8 cellular contexts compared by ENCODE assay signal in the genomic region with DNA sequence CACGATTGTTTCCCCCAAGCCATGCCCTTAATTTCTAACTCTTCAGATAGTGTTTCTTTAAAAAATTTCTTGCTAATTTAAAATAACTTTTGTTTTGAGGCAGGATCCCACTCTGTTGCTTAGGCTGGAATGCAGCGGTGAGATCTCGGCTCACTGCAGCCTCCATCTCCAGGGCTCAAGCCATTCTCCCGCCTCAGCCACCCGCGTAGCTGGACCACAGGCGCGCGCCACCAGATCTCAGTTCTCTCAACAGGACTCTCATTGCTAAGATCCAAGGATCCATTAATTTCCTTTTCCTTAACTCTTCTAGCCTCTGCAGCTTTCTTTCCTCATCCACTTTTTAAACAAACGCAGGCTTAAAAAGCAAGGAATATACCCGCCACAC. TPM values are rescaled to one million over a fixed set of nuclear protein-coding genes. Genes with fewer than 3 reads are reported as not detected.
DNase-seq lines count a peak whose midpoint lies in the region; ATAC-seq lines count a peak whose summit lies in the region.

No MANE protein-coding gene starts in this region.

- no peaks in the 10 kb centered on the region for H3K4me1 ChIP-seq in iPS DF 6.9 (ENCODE audit: control insufficient read depth, insufficient read depth, low read length)

- H3K4me3 ChIP-seq in iPS DF 6.9 (ENCODE audit: low read length) = peak overlapping the region; percentile 60; the same call in 1 of the 2 replicates

- no peaks in the 10 kb centered on the region for H3K9me3 Mint-ChIP-seq in activated CD4-positive, alpha-beta T cell treated with anti-CD3 and anti-CD28 coated beads, Interleukin-2, amount 10 ng/mL, durations not matched to agents 7 days and 5 days
- no peaks in the 10 kb centered on the region for H3K9me3 Mint-ChIP-seq in activated CD8-positive, alpha-beta T cell treated with anti-CD3 and anti-CD28 coated beads, Interleukin-2, amount 10 ng/mL, durations not matched to agents 7 days and 5 days (ENCODE audit: insufficient read depth)
- H3K9me3 Mint-ChIP-seq in stimulated activated naive B cell treated with anti-CD40 and anti-IgM and Interleukin-4, amounts not matched to agents 10 μg/mL and 1 μg/mL and 100 μg/mL, for 72 hours = no peaks in the 10 kb centered on the region

- no peaks in the 10 kb centered on the region for H3K27me3 ChIP-seq in iPS DF 6.9 (ENCODE audit: control insufficient read depth, insufficient read depth, low read length)

- H3K36me3 Mint-ChIP-seq in activated CD4-positive, alpha-beta T cell treated with anti-CD3 and anti-CD28 coated beads, Interleukin-2, amount 10 ng/mL, durations not matched to agents 7 days and 5 days (ENCODE audit: low read depth) = peaks cover 38% of the 10 kb centered on the region
- peaks cover 38% of the 10 kb centered on the region for H3K36me3 Mint-ChIP-seq in activated CD8-positive, alpha-beta T cell treated with anti-CD3 and anti-CD28 coated beads, Interleukin-2, amount 10 ng/mL, durations not matched to agents 7 days and 5 days (ENCODE audit: low read depth)
- peaks cover 10 to 19% of the 10 kb centered on the region in 2 donors for H3K36me3 Mint-ChIP-seq in stimulated activated naive B cell treated with anti-CD40 and anti-IgM and Interleukin-4, amounts not matched to agents 10 μg/mL and 1 μg/mL and 100 μg/mL, for 72 hours

- no peak for DNase-seq in activated CD4-positive, alpha-beta T cell treated with anti-CD3 and anti-CD28 coated beads, Interleukin-2, amount 10 ng/mL, durations not matched to agents 7 days and 5 days
- no peak for DNase-seq in activated CD4-positive, alpha-beta T cell treated with anti-CD3 and anti-CD28 coated beads for 4 hours
- DNase-seq in activated CD8-positive, alpha-beta T cell treated with anti-CD3 and anti-CD28 coated beads, Interleukin-2, amount 10 ng/mL, durations not matched to agents 7 days and 5 days = no peak
- no peak for DNase-seq in iPS DF 6.9 (ENCODE audit: low read depth, low spot score)
- no peak for DNase-seq in stimulated activated naive B cell treated with anti-CD40 and anti-IgM and Interleukin-4, amounts not matched to agents 10 μg/mL and 1 μg/mL and 100 μg/mL, for 72 hours
- no peak for DNase-seq in NCI-H1694 (lab: John Stamatoyannopoulos, UW)
- DNase-seq in SW480 (ENCODE audit: low spot score) = no peak

- ATAC-seq in HG03103 (IDR thresholded peaks at IDR 0.05; ENCODE audit: low read depth, unreplicated experiment) = peak; percentile 43
- peak; percentile 50 for ATAC-seq in activated CD8-positive, alpha-beta T cell treated with anti-CD3 and anti-CD28 coated beads, Interleukin-2, amount 10 ng/mL, durations not matched to agents 7 days and 5 days
- peak; percentile 62 to 63 for ATAC-seq in stimulated activated naive B cell treated with anti-CD40 and anti-IgM and Interleukin-4, amounts not matched to agents 10 μg/mL and 1 μg/mL and 100 μg/mL, for 72 hours (replicated peaks)

- WGBS in iPS DF 6.9 (ENCODE audit: insufficient coverage, insufficient read length) = no CpG with 5 or more reads among the region's 11 CpGs

- CTCF ChIA-PET in activated CD4-positive, alpha-beta T cell treated with anti-CD3 and anti-CD28 coated beads, Interleukin-2, amount 10 ng/mL, durations not matched to agents 7 days and 5 days (lab: Charles Lee) = interaction anchor here (0.7 to 1.8 kb wide), 7 partner anchors 11 to 153 kb away, joined by 3 to 7 read pairs (median 3); partner anchors contain the start of genes C11orf54 and TAF1D
- CTCF ChIA-PET in activated CD8-positive, alpha-beta T cell treated with anti-CD3 and anti-CD28 coated beads, Interleukin-2, amount 10 ng/mL, durations not matched to agents 7 days and 5 days (lab: Charles Lee) = interaction anchor here (0.8 to 3.2 kb wide), 7 partner anchors 10 to 51 kb away, joined by 3 to 45 read pairs (median 4); partner anchors contain the start of genes C11orf54 and TAF1D

- peaks cover 49% of the 10 kb centered on the region for H3K4me1 Mint-ChIP-seq in activated CD4-positive, alpha-beta T cell treated with anti-CD3 and anti-CD28 coated beads, Interleukin-2, amount 10 ng/mL, durations not matched to agents 7 days and 5 days
- H3K4me1 Mint-ChIP-seq in activated CD8-positive, alpha-beta T cell treated with anti-CD3 and anti-CD28 coated beads, Interleukin-2, amount 10 ng/mL, durations not matched to agents 7 days and 5 days (ENCODE audit: low read depth) = peaks cover 44% of the 10 kb centered on the region
- peaks cover 16 to 39% of the 10 kb centered on the region in 2 donors for H3K4me1 Mint-ChIP-seq in stimulated activated naive B cell treated with anti-CD40 and anti-IgM and Interleukin-4, amounts not matched to agents 10 μg/mL and 1 μg/mL and 100 μg/mL, for 72 hours

- no peak overlapping the region for H3K27ac ChIP-seq in iPS DF 6.9 (ENCODE audit: low read length)

- H3K4me3 Mint-ChIP-seq in activated CD4-positive, alpha-beta T cell treated with anti-CD3 and anti-CD28 coated beads, Interleukin-2, amount 10 ng/mL, durations not matched to agents 7 days and 5 days = peak overlapping the region; percentile 95
- H3K4me3 Mint-ChIP-seq in activated CD8-positive, alpha-beta T cell treated with anti-CD3 and anti-CD28 coated beads, Interleukin-2, amount 10 ng/mL, durations not matched to agents 7 days and 5 days = peak overlapping the region; percentile 99
- peak overlapping the region; percentile 94 to 99 for H3K4me3 Mint-ChIP-seq in stimulated activated naive B cell treated with anti-CD40 and anti-IgM and Interleukin-4, amounts not matched to agents 10 μg/mL and 1 μg/mL and 100 μg/mL, for 72 hours

- no peaks in the 10 kb centered on the region for H3K27me3 Mint-ChIP-seq in activated CD4-positive, alpha-beta T cell treated with anti-CD3 and anti-CD28 coated beads, Interleukin-2, amount 10 ng/mL, durations not matched to agents 7 days and 5 days
- no peaks in the 10 kb centered on the region for H3K27me3 Mint-ChIP-seq in activated CD8-positive, alpha-beta T cell treated with anti-CD3 and anti-CD28 coated beads, Interleukin-2, amount 10 ng/mL, durations not matched to agents 7 days and 5 days (ENCODE audit: low read depth)
- no peaks in the 10 kb centered on the region for H3K27me3 Mint-ChIP-seq in stimulated activated naive B cell treated with anti-CD40 and anti-IgM and Interleukin-4, amounts not matched to agents 10 μg/mL and 1 μg/mL and 100 μg/mL, for 72 hours

- no peaks in the 10 kb centered on the region for H3K9me3 ChIP-seq in iPS DF 6.9 (ENCODE audit: control insufficient read depth, insufficient read depth, low read length)

- peak overlapping the region; percentile 96 for H3K27ac Mint-ChIP-seq in activated CD4-positive, alpha-beta T cell treated with anti-CD3 and anti-CD28 coated beads, Interleukin-2, amount 10 ng/mL, durations not matched to agents 7 days and 5 days
- peak overlapping the region; percentile 97 for H3K27ac Mint-ChIP-seq in activated CD8-positive, alpha-beta T cell treated with anti-CD3 and anti-CD28 coated beads, Interleukin-2, amount 10 ng/mL, durations not matched to agents 7 days and 5 days
- peak overlapping the region; percentile 95 for H3K27ac Mint-ChIP-seq in stimulated activated naive B cell treated with anti-CD40 and anti-IgM and Interleukin-4, amounts not matched to agents 10 μg/mL and 1 μg/mL and 100 μg/mL, for 72 hours

- POLR2A ChIA-PET in activated CD4-positive, alpha-beta T cell treated with anti-CD3 and anti-CD28 coated beads, Interleukin-2, amount 10 ng/mL, durations not matched to agents 7 days and 5 days (lab: Charles Lee) = interaction anchor here (0.7 to 2.4 kb wide), 5 partner anchors 24 to 131 kb away, joined by 3 to 33 read pairs (median 4); partner anchors contain the start of genes C11orf54, CEP295 and TAF1D
- POLR2A ChIA-PET in activated CD8-positive, alpha-beta T cell treated with anti-CD3 and anti-CD28 coated beads, Interleukin-2, amount 10 ng/mL, durations not matched to agents 7 days and 5 days (lab: Charles Lee) = interaction anchor here (0.6 to 5.1 kb wide), 26 partner anchors 8 to 1190 kb away, joined by 3 to 161 read pairs (median 3); partner anchors contain the start of genes C11orf54, CEP295, CWC15 and KDM4D

- H3K36me3 ChIP-seq in iPS DF 6.9 (ENCODE audit: control insufficient read depth, insufficient read depth, low read length) = no peaks in the 10 kb centered on the region

RNA-seq across cellular contexts. Expression of gene MED17, which starts 0.3 kb away (rescaled TPM):
- total RNA-seq in activated CD4-positive, alpha-beta T cell treated with anti-CD3 and anti-CD28 coated beads, Interleukin-2, amount 10 ng/mL, durations not matched to agents 7 days and 5 days = 10 to 100 TPM; 40.7 to 42.1 TPM
- total RNA-seq in activated CD8-positive, alpha-beta T cell treated with anti-CD3 and anti-CD28 coated beads, Interleukin-2, amount 10 ng/mL, durations not matched to agents 7 days and 5 days = 10 to 100 TPM; 43.6 to 45.3 TPM

RNA-seq across cellular contexts. Expression of gene C11orf54, which starts 42.3 kb away (rescaled TPM):
- total RNA-seq in activated CD4-positive, alpha-beta T cell treated with anti-CD3 and anti-CD28 coated beads, Interleukin-2, amount 10 ng/mL, durations not matched to agents 7 days and 5 days = 10 to 100 TPM; 14.5 to 22.5 TPM
- total RNA-seq in activated CD8-positive, alpha-beta T cell treated with anti-CD3 and anti-CD28 coated beads, Interleukin-2, amount 10 ng/mL, durations not matched to agents 7 days and 5 days = 10 to 100 TPM; 17.9 to 19.3 TPM

RNA-seq across cellular contexts. Expression of gene TAF1D, which starts 42.5 kb away (rescaled TPM):
- 100 to 1,000 TPM; 159 to 166 TPM for total RNA-seq in activated CD4-positive, alpha-beta T cell treated with anti-CD3 and anti-CD28 coated beads, Interleukin-2, amount 10 ng/mL, durations not matched to agents 7 days and 5 days
- total RNA-seq in activated CD8-positive, alpha-beta T cell treated with anti-CD3 and anti-CD28 coated beads, Interleukin-2, amount 10 ng/mL, durations not matched to agents 7 days and 5 days = 100 to 1,000 TPM; 161 to 172 TPM
